ENCODE assay signal across 18 cellular contexts in the genomic region with DNA sequence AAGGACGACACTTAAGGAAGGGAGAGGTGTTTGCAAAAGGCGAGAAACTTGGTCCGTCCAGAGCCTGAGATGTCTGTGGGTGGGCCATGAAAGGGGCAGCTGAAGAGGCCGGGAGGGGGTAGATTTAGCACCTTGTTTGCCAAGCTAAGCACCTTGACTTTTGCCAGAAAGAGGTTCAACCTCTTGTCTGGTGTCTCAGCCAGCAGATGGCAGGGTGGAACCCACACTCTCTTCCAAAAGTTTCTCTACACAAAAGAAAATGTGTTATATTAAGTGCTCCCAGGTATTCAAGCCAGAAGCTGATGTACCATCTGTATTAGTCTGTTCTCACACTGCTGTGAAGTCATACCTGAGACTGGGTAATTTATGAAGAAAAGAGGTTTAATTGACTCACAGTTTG.
"Had no signal": no experiment of that assay in that cellular context is flagged by ENCODE, and none has a peak within 500 bp of the region (broad histone marks: within the 10 kb centered on the region; RNA-seq: fewer than 3 reads in every experiment).

No MANE protein-coding gene starts in this region.

- H3K4me1 Mint-ChIP-seq: central memory CD8-positive, alpha-beta T cell; immature natural killer cell; memory B cell had no signal

- H3K4me3 Mint-ChIP-seq: activated CD4-positive, alpha-beta memory T cell treated with anti-CD3 and anti-CD28 coated beads for 36 hours; activated T-cell treated with anti-CD3 and anti-CD28 coated beads, Interleukin-2, amount 50 U/mL, for 4 hours; central memory CD8-positive, alpha-beta T cell; immature natural killer cell; memory B cell; natural killer cell treated with Interleukin-12 subunit alpha and Interleukin-12 subunit beta and Interleukin-15 and Interleukin-18, amount 100 ng/mL, for 72 hours; stimulated activated naive CD8-positive, alpha-beta T cell treated with anti-CD3 and anti-CD28 coated beads, Interleukin-15, Interleukin-2, amounts not matched to agents 100 ng/mL and 50 ng/mL, for 24 hours had no signal

- H3K36me3 ChIP-seq: left lung, upper lobe of right lung had no signal

- ATAC-seq: activated naive CD4-positive, alpha-beta T cell treated with anti-CD3 and anti-CD28 coated beads, Interleukin-2, amount 50 U/mL, for 72 hours; activated T-cell treated with anti-CD3 and anti-CD28 coated beads, Interleukin-2, amount 50 U/mL, for 4 hours; body of pancreas; left lung; natural killer cell treated with Interleukin-12 subunit alpha and Interleukin-12 subunit beta and Interleukin-15 and Interleukin-18, amount 100 ng/mL, for 72 hours; upper lobe of right lung had no signal

- H3K36me3 Mint-ChIP-seq: activated CD4-positive, alpha-beta memory T cell treated with anti-CD3 and anti-CD28 coated beads for 36 hours; activated naive CD4-positive, alpha-beta T cell treated with anti-CD3 and anti-CD28 coated beads, Interleukin-2, amount 50 U/mL, for 72 hours; immature natural killer cell; memory B cell; natural killer cell treated with Interleukin-12 subunit alpha and Interleukin-12 subunit beta and Interleukin-15 and Interleukin-18, amount 100 ng/mL, for 72 hours had no signal

- H3K27ac ChIP-seq: body of pancreas, left lung, testis, upper lobe of right lung had no signal

- H3K27me3 ChIP-seq: body of pancreas, testis had no signal

- H3K4me3 ChIP-seq: body of pancreas, left lung, testis, upper lobe of right lung had no signal

- DNase-seq: activated CD4-positive, alpha-beta memory T cell treated with anti-CD3 and anti-CD28 coated beads for 36 hours; activated effector memory CD4-positive, alpha-beta T cell treated with anti-CD3 and anti-CD28 coated beads, Interleukin-2, amount 50 U/mL, for 16 hours; activated T-cell treated with anti-CD3 and anti-CD28 coated beads, Interleukin-2, amount 50 U/mL, for 4 hours; amniotic stem cell; body of pancreas; effector memory CD4-positive, alpha-beta T cell; erythroblast; immature natural killer cell; left lung; stimulated activated CD4-positive, alpha-beta T cell treated with anti-CD3 and anti-CD28 coated beads, Interleukin-4, amount 100 ng/mL, for 1 hour; stimulated activated CD8-positive, alpha-beta memory T cell treated with anti-CD3 and anti-CD28 coated beads, Interleukin-4, amount 100 ng/mL, for 48 hours; testis; upper lobe of right lung had no signal

- H3K4me1 ChIP-seq: body of pancreas, left lung, testis, upper lobe of right lung had no signal

- H3K27ac Mint-ChIP-seq: activated CD4-positive, alpha-beta memory T cell treated with anti-CD3 and anti-CD28 coated beads for 36 hours; activated naive CD4-positive, alpha-beta T cell treated with anti-CD3 and anti-CD28 coated beads, Interleukin-2, amount 50 U/mL, for 72 hours; immature natural killer cell; memory B cell; natural killer cell treated with Interleukin-12 subunit alpha and Interleukin-12 subunit beta and Interleukin-15 and Interleukin-18, amount 100 ng/mL, for 72 hours; stimulated activated naive CD8-positive, alpha-beta T cell treated with anti-CD3 and anti-CD28 coated beads, Interleukin-15, Interleukin-2, amounts not matched to agents 100 ng/mL and 50 ng/mL, for 24 hours had no signal

- H3K9me3 ChIP-seq: body of pancreas, left lung, testis, upper lobe of right lung had no signal

- H3K9me3 Mint-ChIP-seq: activated CD4-positive, alpha-beta memory T cell treated with anti-CD3 and anti-CD28 coated beads for 36 hours; activated naive CD4-positive, alpha-beta T cell treated with anti-CD3 and anti-CD28 coated beads, Interleukin-2, amount 50 U/mL, for 72 hours; activated T-cell treated with anti-CD3 and anti-CD28 coated beads, Interleukin-2, amount 50 U/mL, for 4 hours; central memory CD8-positive, alpha-beta T cell; immature natural killer cell; memory B cell; stimulated activated naive CD8-positive, alpha-beta T cell treated with anti-CD3 and anti-CD28 coated beads, Interleukin-15, Interleukin-2, amounts not matched to agents 100 ng/mL and 50 ng/mL, for 24 hours had no signal
